In genomic region chr5:56211298-56211865, GRCh38 we compare ENCODE assay signal across 9 cellular contexts. TPM values are rescaled to one million over a fixed set of nuclear protein-coding genes. Genes with fewer than 3 reads are reported as not detected.
DNase-seq lines count a peak whose midpoint lies in the region; ATAC-seq and TF ChIP-seq lines count a peak whose summit lies in the region.
"Had no signal": no experiment of that assay in that cellular context is flagged by ENCODE, and none has a peak within 500 bp of the region (broad histone marks: within the 10 kb centered on the region; RNA-seq: fewer than 3 reads in every experiment).

No MANE protein-coding gene starts in this region.

- TF ChIP-seq POLR2A in HCT116 (IDR thresholded peaks at IDR 0.05; ENCODE audit: borderline replicate concordance, extremely low read depth, insufficient read depth, insufficient read length): no peak

- H3K9me3 Mint-ChIP-seq in endodermal cell: peaks cover 6% of the 10 kb centered on the region

- H3K27me3 Mint-ChIP-seq in endodermal cell (ENCODE audit: insufficient read depth): no peaks in the 10 kb centered on the region

- peak overlapping the region in 1 of 2 experiments; percentile 26; a peak in 2 of 4 replicates for H3K4me3 ChIP-seq in HCT116 (replicated peaks in 1 of 2; ENCODE audit: low read depth in 1 of 2, low read length in 2 of 2)
- H3K4me3 ChIP-seq in hepatocyte: no peak overlapping the region
- no peak overlapping the region for H3K4me3 ChIP-seq in smooth muscle cell
- no peak overlapping the region for H3K4me3 ChIP-seq in endodermal cell (ENCODE audit: low read length)

- WGBS in hepatocyte (ENCODE audit: low lambda C conversion rate, missing lambda C conversion rate): 41% methylated on average over 2 of the region's 2 CpGs
- WGBS in smooth muscle cell (ENCODE audit: low lambda C conversion rate): 53% methylated on average over 2 of the region's 2 CpGs
- 73 to 93% methylated on average over 2 of the region's 2 CpGs for WGBS in endodermal cell (ENCODE audit: insufficient coverage in 1 of 2, insufficient read length in 1 of 2), 2 experiments

- H3K36me3 ChIP-seq in HCT116 (ENCODE audit: control insufficient read depth in 1 of 2, insufficient read depth in 2 of 2, low read length in 2 of 2) (no peaks in the 10 kb centered on the region), hepatocyte (replicated peaks; ENCODE audit: insufficient read depth, low read depth) (no peaks in the 10 kb centered on the region), smooth muscle cell (ENCODE audit: low read depth) (no peaks in the 10 kb centered on the region), endodermal cell (ENCODE audit: control insufficient read depth, insufficient read depth, low read length) (no peaks in the 10 kb centered on the region)

- H2AFZ ChIP-seq in HCT116 (ENCODE audit: low read depth, low read length, poor library complexity, severe bottlenecking) (peak overlapping the region; percentile 75), hepatocyte (no peak overlapping the region), smooth muscle cell (ENCODE audit: low read depth) (no peak overlapping the region)

- H3K4me1 Mint-ChIP-seq in endodermal cell: no peaks in the 10 kb centered on the region

- H3K9me2 ChIP-seq in HCT116 (ENCODE audit: insufficient read depth) (no peaks in the 10 kb centered on the region), hepatocyte (replicated peaks; ENCODE audit: insufficient read depth) (no peaks in the 10 kb centered on the region)

- POLR2A ChIA-PET in HCT116 (lab: Charles Lee): no interaction called here

- TF ChIP-seq CTCF in HCT116 (IDR thresholded peaks at IDR 0.05 in 2 of 3, conservative IDR thresholded peaks at IDR 0.05 in 1 of 3; ENCODE audit: borderline replicate concordance in 1 of 3, insufficient read depth in 1 of 3, low read depth in 2 of 3, low read length in 2 of 3) (no peak), hepatocyte (IDR thresholded peaks at IDR 0.05; ENCODE audit: poor library complexity) (no peak), smooth muscle cell (IDR thresholded peaks at IDR 0.05; ENCODE audit: borderline replicate concordance, insufficient read depth, poor library complexity, severe bottlenecking) (no peak), endodermal cell (conservative IDR thresholded peaks at IDR 0.05) (no peak)

- no peak overlapping the region for H3K4me3 Mint-ChIP-seq in endodermal cell

- TF ChIP-seq RAD21 in HCT116 (IDR thresholded peaks at IDR 0.05; ENCODE audit: low read depth): no peak

- DNase-seq in HCT116 (ENCODE audit: low read depth, low spot score): peak; percentile 88
- DNase-seq in amniotic epithelial cell (ENCODE audit: low read depth): peak; percentile 98
- DNase-seq in hepatocyte (ENCODE audit: low spot score): peak; percentile 63
- no peak for DNase-seq in smooth muscle cell (lab: John Stamatoyannopoulos, UW; ENCODE audit: unreplicated experiment)
- DNase-seq in occipital lobe (lab: John Stamatoyannopoulos, UW): no peak
- no peak for DNase-seq in endodermal cell
- no peak for DNase-seq in CD1c-positive myeloid dendritic cell (ENCODE audit: extremely low spot score)
- DNase-seq: posterior cingulate gyrus had no signal

- H3K27me3 ChIP-seq in HCT116 (ENCODE audit: insufficient read depth, low read length): no peaks in the 10 kb centered on the region
- no peaks in the 10 kb centered on the region for H3K27me3 ChIP-seq in hepatocyte
- no peaks in the 10 kb centered on the region for H3K27me3 ChIP-seq in smooth muscle cell (ENCODE audit: low read depth)
- H3K27me3 ChIP-seq in endodermal cell (ENCODE audit: control insufficient read depth, insufficient read depth, low read length, poor library complexity, severe bottlenecking): no peaks in the 10 kb centered on the region

- H3K4me2 ChIP-seq in HCT116 (ENCODE audit: low read length): peak overlapping the region; percentile 76
- H3K4me2 ChIP-seq in hepatocyte: no peak overlapping the region
- peak overlapping the region; percentile 25 for H3K4me2 ChIP-seq in smooth muscle cell

- H3K4me1 ChIP-seq in HCT116 (ENCODE audit: control insufficient read depth in 1 of 2, insufficient read depth in 2 of 2, low read length in 2 of 2): peaks cover 13 to 23% of the 10 kb centered on the region in 2 experiments
- peaks cover 3% of the 10 kb centered on the region for H3K4me1 ChIP-seq in hepatocyte (ENCODE audit: insufficient read depth)
- no peaks in the 10 kb centered on the region for H3K4me1 ChIP-seq in smooth muscle cell (ENCODE audit: low read depth)
- no peaks in the 10 kb centered on the region for H3K4me1 ChIP-seq in endodermal cell (ENCODE audit: control insufficient read depth, insufficient read depth, low read length)

- peaks cover 4% of the 10 kb centered on the region for H3F3A ChIP-seq in smooth muscle cell (ENCODE audit: low read depth)

- CTCF ChIA-PET in HCT116 (lab: Charles Lee): no interaction called here

- RAD21 ChIA-PET in HCT116 (lab: Charles Lee; ENCODE audit: low non-redundant PET in 1 of 2, low total read pairs in 2 of 2, uncharacterized antibody in 2 of 2, unreplicated experiment in 2 of 2): no interaction called here

- no peak overlapping the region for H3K27ac ChIP-seq in HCT116 (ENCODE audit: low read depth, low read length)
- peak overlapping the region; percentile 39 for H3K27ac ChIP-seq in hepatocyte
- H3K27ac ChIP-seq in smooth muscle cell (ENCODE audit: low read depth): no peak overlapping the region
- no peak overlapping the region for H3K27ac ChIP-seq in endodermal cell (ENCODE audit: low read depth, low read length)

- H4K20me1 ChIP-seq in HCT116 (ENCODE audit: insufficient read depth) (no peaks in the 10 kb centered on the region), hepatocyte (ENCODE audit: insufficient read depth, poor library complexity, severe bottlenecking) (no peaks in the 10 kb centered on the region), smooth muscle cell (ENCODE audit: low read depth) (no peaks in the 10 kb centered on the region)

- intact Hi-C loops in HCT116 (cut with micrococcal nuclease): no loop called here

- peak; percentile 91 for ATAC-seq in HCT116
- ATAC-seq in GM21360 (IDR thresholded peaks at IDR 0.05; ENCODE audit: unreplicated experiment): no peak

- H3K9ac ChIP-seq in HCT116 (ENCODE audit: low read length): 0 out of 2 replicates have a peak overlapping the region, but pooled peaks have one; percentile 5
- H3K9ac ChIP-seq in smooth muscle cell (ENCODE audit: low read depth): no peak overlapping the region
- H3K9ac ChIP-seq in endodermal cell (ENCODE audit: extremely low read depth, low read length, poor library complexity, severe bottlenecking): no peak overlapping the region

- H3K79me2 ChIP-seq in HCT116 (ENCODE audit: insufficient read depth, low read length) (no peaks in the 10 kb centered on the region), hepatocyte (no peaks in the 10 kb centered on the region), smooth muscle cell (ENCODE audit: low read depth) (no peaks in the 10 kb centered on the region)

- BruUV-seq in HCT116 (replicated peaks; lab: Mats Ljungman, UMichigan): no TSS peak

- H3K27ac Mint-ChIP-seq in endodermal cell: no peak overlapping the region

- H3K9me3 ChIP-seq in HCT116 (ENCODE audit: control insufficient read depth in 1 of 2, insufficient read depth in 1 of 2, low read depth in 1 of 2, low read length in 2 of 2) (no peaks in the 10 kb centered on the region), hepatocyte (ENCODE audit: low read depth) (no peaks in the 10 kb centered on the region), smooth muscle cell (replicated peaks; ENCODE audit: low read depth) (no peaks in the 10 kb centered on the region), endodermal cell (ENCODE audit: control insufficient read depth, low read length) (peaks cover 10% of the 10 kb centered on the region)

- H3K36me3 Mint-ChIP-seq in endodermal cell (ENCODE audit: low read depth): no peaks in the 10 kb centered on the region

TF ChIP-seq in HCT116, 20 proteins besides CTCF, POLR2A, EP300 and RAD21 (continues in another document):
- TF ChIP-seq YY1 (IDR thresholded peaks at IDR 0.05; ENCODE audit: extremely low read depth, insufficient replicate concordance, low read depth, low read length): no peak
- no peak for TF ChIP-seq POLR2AphosphoS5 (IDR thresholded peaks at IDR 0.05; ENCODE audit: low read depth, low read length)
- no peak for TF ChIP-seq SRF (IDR thresholded peaks at IDR 0.05; ENCODE audit: low read depth)
- TF ChIP-seq ZFX (IDR thresholded peaks at IDR 0.05): no peak
- peak; percentile 82 for TF ChIP-seq JUND (IDR thresholded peaks at IDR 0.05)
- TF ChIP-seq EZH2 (IDR thresholded peaks at IDR 0.05): no peak
- TF ChIP-seq MAX (IDR thresholded peaks at IDR 0.05): peak; percentile 52; the same call in 1 of the 2 replicates
- no peak for TF ChIP-seq TCF7L2 (IDR thresholded peaks at IDR 0.05; ENCODE audit: borderline replicate concordance, extremely low read depth, insufficient read depth, insufficient read length)
- TF ChIP-seq EZH2phosphoT487 (IDR thresholded peaks at IDR 0.05; ENCODE audit: borderline replicate concordance): no peak
- peak; percentile 96 for TF ChIP-seq CEBPB (IDR thresholded peaks at IDR 0.05; ENCODE audit: low read depth)
- no peak; the same call in 1 of the 2 replicates for TF ChIP-seq SIN3A (IDR thresholded peaks at IDR 0.05; ENCODE audit: low read depth)

RNA-seq across cellular contexts. Expression of gene ANKRD55, which starts 21.7 kb away (rescaled TPM):
- total RNA-seq in HCT116 (2021; ENCODE audit: unreplicated experiment) (not detected), hepatocyte (0.20 and 0.28 TPM in 2 replicates), smooth muscle cell (0.27 and 1.7 TPM in 2 replicates), occipital lobe (0.31 TPM), endodermal cell (under 1 TPM; 0.27 to 0.29 TPM)
- not detected in 2 replicates for polyA plus RNA-seq in HCT116 (2012)
- polyA plus RNA-seq in hepatocyte (0.31 and 0.41 TPM in 2 replicates), smooth muscle cell (0.70 and 1.1 TPM in 2 replicates)
- polyA plus RNA-seq in endodermal cell (2013, experiment 1 of 2): 0.32 TPM
- 0.25 TPM for polyA plus RNA-seq in endodermal cell (2013, experiment 2 of 2)

Comparison
In these comparisons a context has a peak if more than half of its experiments do, and no peak if none do; other contexts are left out.
1. DNase-seq: peak in HCT116 (single experiment), amniotic epithelial cell (single experiment) and hepatocyte (single experiment); none in smooth muscle cell (single experiment), occipital lobe (single experiment), endodermal cell (single experiment) and CD1c-positive myeloid dendritic cell (single experiment).